ENCODE assay signal across 1 cellular context in the genomic region with DNA sequence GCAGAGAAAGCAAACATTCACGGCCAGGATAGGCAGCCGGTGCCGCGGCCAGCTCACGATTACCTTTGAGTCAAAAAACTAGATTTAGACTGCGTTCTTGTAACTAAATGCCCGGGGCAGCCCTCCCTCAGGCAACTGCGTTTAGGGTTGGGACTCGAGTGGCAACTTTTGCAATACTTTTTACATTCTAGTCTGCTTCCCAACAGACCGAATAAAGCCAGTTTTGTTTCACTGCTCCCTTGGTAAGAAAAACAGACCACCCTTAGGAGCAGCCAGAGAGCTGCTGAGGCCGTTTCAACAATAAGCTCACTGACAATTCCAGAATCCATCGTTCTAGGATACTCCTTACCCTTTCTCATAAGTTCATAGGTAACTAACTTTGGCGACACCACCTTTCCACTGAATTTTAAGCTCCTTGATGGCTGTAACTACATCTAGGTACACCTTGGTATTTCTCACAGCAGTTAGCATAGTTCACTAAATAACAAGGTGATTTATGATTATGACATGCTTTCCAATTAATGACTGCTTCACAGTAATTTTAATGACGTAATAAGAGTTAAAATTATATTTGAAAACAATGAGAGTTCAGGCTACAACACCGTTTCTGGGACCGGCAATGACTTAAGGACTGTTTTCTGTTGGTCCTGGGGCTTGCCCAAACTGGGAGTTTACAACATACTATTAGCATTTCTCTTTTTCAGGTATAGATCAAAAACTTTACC.
TF ChIP-seq lines count a peak whose summit lies in the region.

No MANE protein-coding gene starts in this region.

TF ChIP-seq in GM12878, 131 proteins besides CTCF, POLR2A, EP300 and RAD21 (continued from another document and continues in another):
- TF ChIP-seq ELK1 (IDR thresholded peaks at IDR 0.05; ENCODE audit: low read depth, low read length) (no peak), BCL11A (IDR thresholded peaks at IDR 0.05; ENCODE audit: low read depth, low read length) (no peak), E4F1 (IDR thresholded peaks at IDR 0.05; ENCODE audit: borderline replicate concordance, partially characterized antibody) (no peak), USF1 (IDR thresholded peaks at IDR 0.05; ENCODE audit: borderline replicate concordance, extremely low read length, insufficient read depth, low read depth, low read length) (no peak), KAT2A (conservative IDR thresholded peaks at IDR 0.05; ENCODE audit: control insufficient read depth, low read depth, low read length) (no peak), ZNF622 (IDR thresholded peaks at IDR 0.05) (no peak), CBX5 (IDR thresholded peaks at IDR 0.05; ENCODE audit: low read depth) (no peak), MAX (IDR thresholded peaks at IDR 0.05; ENCODE audit: low read depth, low read length) (no peak), RELB (IDR thresholded peaks at IDR 0.05; ENCODE audit: low read depth) (no peak), MLLT1 (IDR thresholded peaks at IDR 0.05) (peak; percentile 78; the same call in 1 of the 2 replicates), SREBF1 (IDR thresholded peaks at IDR 0.05; ENCODE audit: low read length) (no peak), BCL3 (IDR thresholded peaks at IDR 0.05; ENCODE audit: borderline replicate concordance, insufficient read depth, low read depth, low read length, poor library complexity, severe bottlenecking) (no peak), SMAD5 (IDR thresholded peaks at IDR 0.05; ENCODE audit: low read depth) (peak; percentile 71; the same call in 1 of the 2 replicates), RB1 (IDR thresholded peaks at IDR 0.05; ENCODE audit: borderline replicate concordance) (0 out of 2 replicates have a peak, but pooled peaks have one; percentile 65), FOXK2 (IDR thresholded peaks at IDR 0.05) (no peak), MYB (IDR thresholded peaks at IDR 0.05; ENCODE audit: borderline replicate concordance, low read depth, low read length) (no peak), NR2C2 (IDR thresholded peaks at IDR 0.05; ENCODE audit: borderline replicate concordance, control insufficient read depth, insufficient read length, low read depth) (no peak), PAX5 (IDR thresholded peaks at IDR 0.05; ENCODE audit: borderline replicate concordance, low read depth, low read length) (no peak; the same call in 1 of the 2 replicates), NR2C1 (IDR thresholded peaks at IDR 0.05) (no peak), MYC (IDR thresholded peaks at IDR 0.05; ENCODE audit: insufficient read depth, insufficient read length, insufficient replicate concordance, low read length, severe bottlenecking) (no peak), HDAC6 (IDR thresholded peaks at IDR 0.05; ENCODE audit: unreplicated experiment) (no peak), TAF1 (IDR thresholded peaks at IDR 0.05; ENCODE audit: borderline replicate concordance, low read depth, low read length) (no peak)
- TF ChIP-seq, protein P1, sequence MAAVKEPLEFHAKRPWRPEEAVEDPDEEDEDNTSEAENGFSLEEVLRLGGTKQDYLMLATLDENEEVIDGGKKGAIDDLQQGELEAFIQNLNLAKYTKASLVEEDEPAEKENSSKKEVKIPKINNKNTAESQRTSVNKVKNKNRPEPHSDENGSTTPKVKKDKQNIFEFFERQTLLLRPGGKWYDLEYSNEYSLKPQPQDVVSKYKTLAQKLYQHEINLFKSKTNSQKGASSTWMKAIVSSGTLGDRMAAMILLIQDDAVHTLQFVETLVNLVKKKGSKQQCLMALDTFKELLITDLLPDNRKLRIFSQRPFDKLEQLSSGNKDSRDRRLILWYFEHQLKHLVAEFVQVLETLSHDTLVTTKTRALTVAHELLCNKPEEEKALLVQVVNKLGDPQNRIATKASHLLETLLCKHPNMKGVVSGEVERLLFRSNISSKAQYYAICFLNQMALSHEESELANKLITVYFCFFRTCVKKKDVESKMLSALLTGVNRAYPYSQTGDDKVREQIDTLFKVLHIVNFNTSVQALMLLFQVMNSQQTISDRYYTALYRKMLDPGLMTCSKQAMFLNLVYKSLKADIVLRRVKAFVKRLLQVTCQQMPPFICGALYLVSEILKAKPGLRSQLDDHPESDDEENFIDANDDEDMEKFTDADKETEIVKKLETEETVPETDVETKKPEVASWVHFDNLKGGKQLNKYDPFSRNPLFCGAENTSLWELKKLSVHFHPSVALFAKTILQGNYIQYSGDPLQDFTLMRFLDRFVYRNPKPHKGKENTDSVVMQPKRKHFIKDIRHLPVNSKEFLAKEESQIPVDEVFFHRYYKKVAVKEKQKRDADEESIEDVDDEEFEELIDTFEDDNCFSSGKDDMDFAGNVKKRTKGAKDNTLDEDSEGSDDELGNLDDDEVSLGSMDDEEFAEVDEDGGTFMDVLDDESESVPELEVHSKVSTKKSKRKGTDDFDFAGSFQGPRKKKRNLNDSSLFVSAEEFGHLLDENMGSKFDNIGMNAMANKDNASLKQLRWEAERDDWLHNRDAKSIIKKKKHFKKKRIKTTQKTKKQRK (IDR thresholded peaks at IDR 0.05; ENCODE audit: low read depth, low read length) = no peak
- TF ChIP-seq, protein P2, sequence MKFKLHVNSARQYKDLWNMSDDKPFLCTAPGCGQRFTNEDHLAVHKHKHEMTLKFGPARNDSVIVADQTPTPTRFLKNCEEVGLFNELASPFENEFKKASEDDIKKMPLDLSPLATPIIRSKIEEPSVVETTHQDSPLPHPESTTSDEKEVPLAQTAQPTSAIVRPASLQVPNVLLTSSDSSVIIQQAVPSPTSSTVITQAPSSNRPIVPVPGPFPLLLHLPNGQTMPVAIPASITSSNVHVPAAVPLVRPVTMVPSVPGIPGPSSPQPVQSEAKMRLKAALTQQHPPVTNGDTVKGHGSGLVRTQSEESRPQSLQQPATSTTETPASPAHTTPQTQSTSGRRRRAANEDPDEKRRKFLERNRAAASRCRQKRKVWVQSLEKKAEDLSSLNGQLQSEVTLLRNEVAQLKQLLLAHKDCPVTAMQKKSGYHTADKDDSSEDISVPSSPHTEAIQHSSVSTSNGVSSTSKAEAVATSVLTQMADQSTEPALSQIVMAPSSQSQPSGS (IDR thresholded peaks at IDR 0.05; ENCODE audit: low read length) = peak; percentile 62
- TF ChIP-seq, protein P3, sequence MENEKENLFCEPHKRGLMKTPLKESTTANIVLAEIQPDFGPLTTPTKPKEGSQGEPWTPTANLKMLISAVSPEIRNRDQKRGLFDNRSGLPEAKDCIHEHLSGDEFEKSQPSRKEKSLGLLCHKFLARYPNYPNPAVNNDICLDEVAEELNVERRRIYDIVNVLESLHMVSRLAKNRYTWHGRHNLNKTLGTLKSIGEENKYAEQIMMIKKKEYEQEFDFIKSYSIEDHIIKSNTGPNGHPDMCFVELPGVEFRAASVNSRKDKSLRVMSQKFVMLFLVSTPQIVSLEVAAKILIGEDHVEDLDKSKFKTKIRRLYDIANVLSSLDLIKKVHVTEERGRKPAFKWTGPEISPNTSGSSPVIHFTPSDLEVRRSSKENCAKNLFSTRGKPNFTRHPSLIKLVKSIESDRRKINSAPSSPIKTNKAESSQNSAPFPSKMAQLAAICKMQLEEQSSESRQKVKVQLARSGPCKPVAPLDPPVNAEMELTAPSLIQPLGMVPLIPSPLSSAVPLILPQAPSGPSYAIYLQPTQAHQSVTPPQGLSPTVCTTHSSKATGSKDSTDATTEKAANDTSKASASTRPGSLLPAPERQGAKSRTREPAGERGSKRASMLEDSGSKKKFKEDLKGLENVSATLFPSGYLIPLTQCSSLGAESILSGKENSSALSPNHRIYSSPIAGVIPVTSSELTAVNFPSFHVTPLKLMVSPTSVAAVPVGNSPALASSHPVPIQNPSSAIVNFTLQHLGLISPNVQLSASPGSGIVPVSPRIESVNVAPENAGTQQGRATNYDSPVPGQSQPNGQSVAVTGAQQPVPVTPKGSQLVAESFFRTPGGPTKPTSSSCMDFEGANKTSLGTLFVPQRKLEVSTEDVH (IDR thresholded peaks at IDR 0.05; ENCODE audit: low read depth, partially characterized antibody) = no peak
- TF ChIP-seq, protein P4, sequence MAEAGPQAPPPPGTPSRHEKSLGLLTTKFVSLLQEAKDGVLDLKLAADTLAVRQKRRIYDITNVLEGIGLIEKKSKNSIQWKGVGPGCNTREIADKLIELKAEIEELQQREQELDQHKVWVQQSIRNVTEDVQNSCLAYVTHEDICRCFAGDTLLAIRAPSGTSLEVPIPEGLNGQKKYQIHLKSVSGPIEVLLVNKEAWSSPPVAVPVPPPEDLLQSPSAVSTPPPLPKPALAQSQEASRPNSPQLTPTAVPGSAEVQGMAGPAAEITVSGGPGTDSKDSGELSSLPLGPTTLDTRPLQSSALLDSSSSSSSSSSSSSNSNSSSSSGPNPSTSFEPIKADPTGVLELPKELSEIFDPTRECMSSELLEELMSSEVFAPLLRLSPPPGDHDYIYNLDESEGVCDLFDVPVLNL (IDR thresholded peaks at IDR 0.05; ENCODE audit: low read depth, low read length) = no peak
